ENCODE assay signal across 1 cellular context in genomic region chr17:79721993-79722671, GRCh38.
TF ChIP-seq lines count a peak whose summit lies in the region.

No MANE protein-coding gene starts in this region.

TF ChIP-seq in H1, 55 proteins besides CTCF, POLR2A, EP300 and RAD21 (continued from another document):
- TF ChIP-seq ATF2 (IDR thresholded peaks at IDR 0.05; ENCODE audit: low read length), result no peak
- TF ChIP-seq YY1 (IDR thresholded peaks at IDR 0.05; ENCODE audit: low read depth, low read length), result no peak
- no peak for TF ChIP-seq TCF12 (IDR thresholded peaks at IDR 0.05; ENCODE audit: low read depth, low read length)
- TF ChIP-seq JUND (IDR thresholded peaks at IDR 0.05; ENCODE audit: low read length), result no peak
- TF ChIP-seq NRF1 (IDR thresholded peaks at IDR 0.05; ENCODE audit: low read depth, low read length), result no peak
- no peak for TF ChIP-seq USF2 (IDR thresholded peaks at IDR 0.05; ENCODE audit: low read length)
- TF ChIP-seq HDAC2 (IDR thresholded peaks at IDR 0.05; ENCODE audit: borderline replicate concordance in 1 of 2, low read depth in 2 of 2, low read length in 2 of 2), result no peak
- no peak for TF ChIP-seq E2F6 (IDR thresholded peaks at IDR 0.05)
- no peak for TF ChIP-seq CTBP2 (IDR thresholded peaks at IDR 0.05; ENCODE audit: borderline replicate concordance, insufficient read depth, insufficient read length, low read length)
- no peak for TF ChIP-seq CREB1 (IDR thresholded peaks at IDR 0.05)
- no peak for TF ChIP-seq BACH1 (IDR thresholded peaks at IDR 0.05; ENCODE audit: low read length)
- no peak for TF ChIP-seq GABPA (IDR thresholded peaks at IDR 0.05; ENCODE audit: borderline replicate concordance, insufficient read depth, low read length)
